11 cellular contexts compared by ENCODE assay signal in the genomic region with DNA sequence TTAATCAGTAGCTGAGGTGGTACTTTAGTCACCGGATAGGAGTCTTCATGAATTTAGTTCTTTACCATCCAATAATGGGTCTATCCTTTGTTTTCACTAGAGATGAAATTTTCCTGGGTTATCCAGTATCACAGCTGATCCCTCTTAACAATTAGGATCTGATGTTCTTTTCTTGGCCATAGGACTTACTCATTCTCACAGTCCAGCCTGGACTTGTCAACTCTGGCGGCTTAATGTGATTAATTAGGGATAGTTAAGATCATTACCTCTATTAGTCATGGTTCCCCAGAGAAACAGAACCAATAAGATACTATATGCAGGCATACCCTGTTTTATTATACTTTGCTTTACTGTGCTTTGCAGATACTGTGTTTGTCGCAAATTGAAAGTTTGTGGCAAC.
"Had no signal": no experiment of that assay in that cellular context is flagged by ENCODE, and none has a peak within 500 bp of the region (broad histone marks: within the 10 kb centered on the region; RNA-seq: fewer than 3 reads in every experiment).

No MANE protein-coding gene starts in this region.

- DNase-seq: activated CD4-positive, CD25-positive, alpha-beta regulatory T cell treated with anti-CD3 and anti-CD28 coated beads, Interleukin-2, amount 50 U/mL, for 72 hours; activated gamma-delta T cell treated with Interleukin-2 at 50 U/mL for 16 hours; adrenal gland; effector memory CD8-positive, alpha-beta T cell; natural killer cell; posterior cingulate gyrus; stimulated activated CD4-positive, alpha-beta T cell treated with anti-CD3 and anti-CD28 coated beads, Interleukin-2, amount 100 ng/mL, for 24 hours; stimulated activated naive CD4-positive, alpha-beta T cell treated with Interleukin-2 at 50 U/mL for 16 hours; T1000; thyroid gland had no signal

- H3K4me3 Mint-ChIP-seq: effector memory CD8-positive, alpha-beta T cell; natural killer cell had no signal

- H3K27ac Mint-ChIP-seq: activated naive CD4-positive, alpha-beta T cell treated with anti-CD3 and anti-CD28 coated beads, Interleukin-2, amount 50 U/mL, for 72 hours; effector memory CD8-positive, alpha-beta T cell; natural killer cell had no signal

- H3K27me3 Mint-ChIP-seq: effector memory CD8-positive, alpha-beta T cell had no signal

- H3K4me3 ChIP-seq: adrenal gland, thyroid gland had no signal

- ATAC-seq: activated naive CD4-positive, alpha-beta T cell treated with anti-CD3 and anti-CD28 coated beads, Interleukin-2, amount 50 U/mL, for 72 hours; effector memory CD8-positive, alpha-beta T cell; natural killer cell had no signal

- H3K4me1 Mint-ChIP-seq: natural killer cell had no signal

- H3K36me3 Mint-ChIP-seq: activated naive CD4-positive, alpha-beta T cell treated with anti-CD3 and anti-CD28 coated beads, Interleukin-2, amount 50 U/mL, for 72 hours; natural killer cell had no signal
